Comparison of ENCODE assay signal across 19 cellular contexts in the genomic region with DNA sequence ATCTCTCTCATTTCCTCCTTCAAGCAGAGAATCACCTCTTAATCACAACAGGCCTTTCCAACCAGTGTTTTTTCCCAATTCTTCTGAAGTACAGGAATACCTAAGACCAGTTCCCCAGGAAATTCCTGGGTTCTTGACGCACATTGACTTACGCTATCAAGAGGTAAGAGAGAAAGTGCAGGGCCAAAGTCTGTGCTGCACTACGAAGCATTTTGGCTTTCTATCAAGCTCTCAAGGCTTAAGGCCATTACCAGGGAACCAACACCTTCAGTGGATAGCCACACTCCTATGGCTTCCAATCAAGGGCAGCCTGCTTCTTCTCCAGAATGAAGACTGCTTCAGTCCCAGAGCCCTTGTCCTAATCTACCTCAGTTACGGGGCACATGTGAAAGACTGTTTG. TPM values are rescaled to one million over a fixed set of nuclear protein-coding genes. Genes with fewer than 3 reads are reported as not detected.
"Had no signal": no experiment of that assay in that cellular context is flagged by ENCODE, and none has a peak within 500 bp of the region (broad histone marks: within the 10 kb centered on the region; RNA-seq: fewer than 3 reads in every experiment).

No MANE protein-coding gene starts in this region.

- H2AFZ ChIP-seq: neural progenitor cell had no signal

- H3K36me3 ChIP-seq: esophagus muscularis mucosa, gastroesophageal sphincter, neural progenitor cell, ovary, uterus had no signal

- H3K9ac ChIP-seq: neural progenitor cell had no signal

- FAIRE-seq: kidney had no signal

- ATAC-seq: effector memory CD8-positive, alpha-beta T cell; gastroesophageal sphincter; left cardiac atrium; natural killer cell treated with Interleukin-12 subunit alpha and Interleukin-12 subunit beta and Interleukin-15 and Interleukin-18, amount 100 ng/mL, for 72 hours; right cardiac atrium had no signal

- H3K4me2 ChIP-seq: neural progenitor cell, smooth muscle cell had no signal

- H3K27ac ChIP-seq: dorsolateral prefrontal cortex, epithelial cell of prostate, esophagus muscularis mucosa, gastroesophageal sphincter, neural progenitor cell, ovary, uterus had no signal

- H3K4me1 ChIP-seq: esophagus muscularis mucosa, gastroesophageal sphincter, neural progenitor cell, uterus had no signal

- H3K27me3 ChIP-seq: dorsolateral prefrontal cortex, esophagus muscularis mucosa, gastroesophageal sphincter, neural progenitor cell, ovary, uterus had no signal

- H3K4me3 ChIP-seq: dorsolateral prefrontal cortex, esophagus muscularis mucosa, gastroesophageal sphincter, neural progenitor cell, ovary, smooth muscle cell, uterus had no signal

- H3K9me3 ChIP-seq: esophagus muscularis mucosa, gastroesophageal sphincter, ovary, uterus had no signal

- DNase-seq: cortex of kidney; dorsolateral prefrontal cortex; effector memory CD8-positive, alpha-beta T cell; glutamatergic neuron; kidney; left cardiac atrium; mammary epithelial cell; nucleus accumbens; ovary; right cardiac atrium; stimulated activated CD4-positive, alpha-beta T cell treated with anti-CD3 and anti-CD28 coated beads, Interleukin-2, amount 100 ng/mL, for 48 hours; stimulated activated naive CD4-positive, alpha-beta T cell treated with Interleukin-2 at 50 U/mL for 16 hours; uterus had no signal

RNA-seq across cellular contexts. Expression of gene SEMA6D, which starts 11.7 kb away (rescaled TPM):
- total RNA-seq: natural killer cell treated with Interleukin-12 subunit alpha and Interleukin-12 subunit beta and Interleukin-15 and Interleukin-18, amount 100 ng/mL, for 72 hours had no signal
